In the genomic region with DNA sequence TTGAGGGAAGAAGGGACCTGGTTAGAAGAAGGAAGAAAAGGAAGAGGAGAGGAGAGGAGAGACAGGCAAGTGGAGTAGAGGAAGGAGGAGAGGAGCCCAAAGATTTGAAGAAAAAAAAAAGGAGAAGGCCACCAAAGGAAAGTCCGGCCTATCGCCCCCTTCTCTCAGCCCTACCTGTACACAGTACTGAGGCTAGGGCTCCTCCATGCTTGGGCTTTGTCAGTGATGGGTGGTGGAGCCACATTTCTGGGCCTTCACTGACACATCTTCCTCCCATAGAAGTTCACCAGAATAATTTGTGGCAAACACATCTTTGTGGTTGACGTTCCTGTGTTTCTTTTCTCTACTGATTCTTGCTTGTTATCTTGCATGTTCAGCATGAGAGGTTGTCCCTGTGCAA, we compare ENCODE assay signal across 23 cellular contexts.
A peak's percentile ranks its signal among the peaks of the same experiment; 100 is the strongest.
DNase-seq lines count a peak whose midpoint lies in the region; ATAC-seq and TF ChIP-seq lines count a peak whose summit lies in the region.
"Had no signal": no experiment of that assay in that cellular context is flagged by ENCODE, and none has a peak within 500 bp of the region (broad histone marks: within the 10 kb centered on the region; RNA-seq: fewer than 3 reads in every experiment).

No MANE protein-coding gene starts in this region.

- H3K36me3 ChIP-seq in heart left ventricle (peaks cover 0 to 7% (median 0%) of the 10 kb centered on the region in 9 donors), ascending aorta (no peaks in the 10 kb centered on the region), gastroesophageal sphincter (peaks cover 0 to 5% of the 10 kb centered on the region in 2 donors), thoracic aorta (no peaks in the 10 kb centered on the region)
- H3K36me3 ChIP-seq: BLaER1, Peyer's patch, spleen had no signal

- no peak for TF ChIP-seq POLR2A in heart left ventricle (IDR thresholded peaks at IDR 0.05)
- no peak for TF ChIP-seq POLR2A in gastroesophageal sphincter (IDR thresholded peaks at IDR 0.05)

- no peak for ATAC-seq in heart left ventricle
- ATAC-seq in left ventricle myocardium superior, result no peak
- no peak for ATAC-seq in gastroesophageal sphincter
- ATAC-seq in thoracic aorta (ENCODE audit: insufficient number of reproducible peaks, low FRiP score, low read depth), result no peak
- ATAC-seq in GM21786 (IDR thresholded peaks at IDR 0.05; ENCODE audit: unreplicated experiment), result no peak
- ATAC-seq in HG02678 (IDR thresholded peaks at IDR 0.05; ENCODE audit: unreplicated experiment), result no peak
- ATAC-seq: GM12878, left colon, upper lobe of right lung had no signal

- intact Hi-C loops in heart left ventricle (cut with DNase I), result no loop called here
- intact Hi-C loops in left ventricle myocardium superior (cut with micrococcal nuclease), result no loop called here
- intact Hi-C loops in ascending aorta (cut with DNase I), result loop anchor here (1.0 to 5.0 kb wide), 2 partner anchors 207 to 242 kb away; a partner anchor contains a TSS
- intact Hi-C loops in head of caudate nucleus (cut with DNase I), result no loop called here

- H3K27me3 ChIP-seq in heart left ventricle (no peaks in the 10 kb centered on the region), ascending aorta (no peaks in the 10 kb centered on the region), gastroesophageal sphincter (no peaks in the 10 kb centered on the region), thoracic aorta (replicated peaks; ENCODE audit: insufficient read depth) (no peaks in the 10 kb centered on the region)
- H3K27me3 ChIP-seq: BLaER1, Peyer's patch, spleen, upper lobe of right lung had no signal

- DNase-seq in heart left ventricle, result no peak
- no peak for DNase-seq in left ventricle myocardium superior
- DNase-seq in ascending aorta (ENCODE audit: low spot score in 2 of 2), result no peak
- no peak for DNase-seq in thoracic aorta (ENCODE audit: low spot score)
- DNase-seq in head of caudate nucleus, result no peak
- DNase-seq: HFFc6, immature natural killer cell, IMR-90, left colon, NCI-H2107, NCI-H446 treated with DMSO at 0.1 percent for 48 hours, NCI-H774, Peyer's patch, SHP77 treated with DMSO at 0.1 percent for 48 hours, spleen, T-helper 2 cell, upper lobe of right lung had no signal

- WGBS in heart left ventricle, 4 donors, result 89 to 95% (median 92%) methylated on average over 3 of the region's 3 CpGs
- WGBS in gastroesophageal sphincter (ENCODE audit: low coverage in 1 of 2), 2 donors, result 76 to 89% methylated on average over 1 to 3 of the region's 3 CpGs

- peaks cover 0 to 43% (median 10%) of the 10 kb centered on the region in 12 donors for H3K4me1 ChIP-seq in heart left ventricle
- H3K4me1 ChIP-seq in ascending aorta, result peaks cover 0 to 29% of the 10 kb centered on the region in 2 donors
- peaks cover 0 to 41% (median 6%) of the 10 kb centered on the region in 3 donors for H3K4me1 ChIP-seq in gastroesophageal sphincter
- peaks cover 14 to 46% of the 10 kb centered on the region in 2 donors for H3K4me1 ChIP-seq in thoracic aorta (ENCODE audit: control insufficient read depth in 1 of 2, low read depth in 2 of 2)
- H3K4me1 ChIP-seq: parathyroid adenoma, Peyer's patch, spleen had no signal

- TF ChIP-seq CTCF in heart left ventricle (IDR thresholded peaks at IDR 0.05), result no peak
- no peak for TF ChIP-seq CTCF in ascending aorta (IDR thresholded peaks at IDR 0.05)
- TF ChIP-seq CTCF in gastroesophageal sphincter (IDR thresholded peaks at IDR 0.05), result no peak
- no peak for TF ChIP-seq CTCF in thoracic aorta (IDR thresholded peaks at IDR 0.05)

- no peak for TF ChIP-seq EP300 in gastroesophageal sphincter (IDR thresholded peaks at IDR 0.05)

- H3K4me3 ChIP-seq in heart left ventricle (no peak overlapping the region), ascending aorta (no peak overlapping the region), gastroesophageal sphincter (no peak overlapping the region), thoracic aorta (no peak overlapping the region)
- H3K4me3 ChIP-seq: BLaER1, GM12878, Peyer's patch, spleen, upper lobe of right lung had no signal

- H3K9me3 ChIP-seq in heart left ventricle (peaks cover 0 to 3% (median 0%) of the 10 kb centered on the region in 12 donors), ascending aorta (no peaks in the 10 kb centered on the region), gastroesophageal sphincter (no peaks in the 10 kb centered on the region), thoracic aorta (no peaks in the 10 kb centered on the region)
- H3K9me3 ChIP-seq: BLaER1, Peyer's patch, spleen, upper lobe of right lung had no signal

- peak overlapping the region in 9 of 12 donors; percentile 8 to 80 (median 56) for H3K27ac ChIP-seq in heart left ventricle
- H3K27ac ChIP-seq in ascending aorta, result peak overlapping the region; percentile 78 to 88
- H3K27ac ChIP-seq in gastroesophageal sphincter, result peak overlapping the region in 3 of 4 donors; percentile 47 to 50 (median 49)
- peak overlapping the region; percentile 84 to 90 for H3K27ac ChIP-seq in thoracic aorta
- H3K27ac ChIP-seq: BLaER1, parathyroid adenoma, Peyer's patch had no signal
